Comparison of ENCODE assay signal across 21 cellular contexts in the genomic region with DNA sequence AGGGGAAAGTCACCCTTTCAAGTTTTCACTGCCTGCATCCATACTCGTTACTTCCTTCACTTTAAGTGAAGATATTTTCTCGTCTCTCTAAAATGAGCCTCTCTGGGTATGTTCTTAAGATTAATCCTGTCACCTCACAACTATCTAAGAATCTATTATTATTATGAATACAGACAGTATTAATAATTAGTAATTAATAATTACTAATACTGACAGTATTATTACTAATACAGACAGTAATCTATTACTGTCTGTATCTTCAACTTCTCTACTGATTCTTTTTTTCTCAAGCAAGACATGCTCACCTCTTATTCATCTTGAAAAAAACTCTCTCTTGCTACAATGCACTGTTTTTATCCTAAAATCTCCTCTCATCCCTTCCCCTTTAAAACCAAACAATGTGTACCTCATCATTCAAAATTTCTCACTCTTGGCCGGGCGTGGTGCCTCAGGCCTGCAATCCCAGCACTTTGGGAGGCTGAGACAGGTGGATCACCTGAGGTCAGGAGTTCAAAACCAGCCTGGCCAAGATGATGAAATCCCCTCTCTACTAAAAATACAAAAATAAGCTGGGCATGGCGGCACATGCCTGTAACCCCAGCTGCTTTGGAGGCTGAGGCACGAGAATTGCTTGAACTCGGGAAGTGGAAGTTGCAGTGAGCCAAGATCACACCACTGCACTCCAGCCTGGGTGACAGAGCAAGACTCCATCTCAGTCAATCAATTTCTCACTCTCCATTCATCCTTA. TPM values are rescaled to one million over a fixed set of nuclear protein-coding genes. Genes with fewer than 3 reads are reported as not detected.
DNase-seq lines count a peak whose midpoint lies in the region; ATAC-seq and TF ChIP-seq lines count a peak whose summit lies in the region.
"Had no signal": no experiment of that assay in that cellular context is flagged by ENCODE, and none has a peak within 500 bp of the region (broad histone marks: within the 10 kb centered on the region; RNA-seq: fewer than 3 reads in every experiment).

No MANE protein-coding gene starts in this region.

- peak overlapping the region; percentile 52; the same call in 1 of the 2 replicates for H3K9ac ChIP-seq in MM.1S (ENCODE audit: low read length)
- H3K9ac ChIP-seq in mammary epithelial cell (ENCODE audit: insufficient read depth, low read length) = no peak overlapping the region
- H3K9ac ChIP-seq in trophoblast cell (ENCODE audit: low read length) = no peak overlapping the region

- H3K27ac Mint-ChIP-seq in MCF 10A (ENCODE audit: low read depth, unreplicated experiment) = no peak overlapping the region

- intact Hi-C loops in MCF 10A (cut with micrococcal nuclease) = no loop called here
- intact Hi-C loops in breast epithelium (cut with DNase I; ENCODE audit: low total_unique reads) = no loop called here
- intact Hi-C loops in mammary epithelial cell (cut with micrococcal nuclease) = no loop called here
- intact Hi-C loops in gastrocnemius medialis (cut with DNase I; ENCODE audit: low total_unique reads) = loop anchor here (10.0 kb wide), 2 partner anchors 854 to 896 kb away; a partner anchor contains a TSS

- H3K4ac ChIP-seq in trophoblast cell (ENCODE audit: low read depth, low read length) = no peak overlapping the region

- H3K27ac ChIP-seq in breast epithelium (no peak overlapping the region), MM.1S (ENCODE audit: low read length) (peak overlapping the region; percentile 82; the same call in 1 of the 2 replicates), mammary epithelial cell (ENCODE audit: insufficient read depth, low read depth, low read length) (no peak overlapping the region), gastrocnemius medialis (peak overlapping the region; percentile 27 to 51 (median 42)), trophoblast cell (ENCODE audit: low read depth, low read length) (no peak overlapping the region)
- H3K27ac ChIP-seq: epithelial cell of prostate, lower lobe of right lung, transverse colon had no signal

- H4K8ac ChIP-seq in trophoblast cell (ENCODE audit: low read depth, low read length) = no peak overlapping the region

- dilution Hi-C loops in mammary epithelial cell (cut with HindIII; ENCODE audit: low sequenced_read_pairs) = loop anchor here (5.0 kb wide), 1 partner anchor 57 kb away; no protein-coding TSS in a partner anchor

- H4K20me1 ChIP-seq in MM.1S (ENCODE audit: insufficient read depth, low read length) (no peaks in the 10 kb centered on the region), mammary epithelial cell (ENCODE audit: insufficient read depth, low read length) (no peaks in the 10 kb centered on the region)

- in situ Hi-C loops in mammary epithelial cell (cut with MboI; ENCODE audit: low sequenced_read_pairs in 2 of 2) = no loop called here
- in situ Hi-C loops in gastrocnemius medialis (cut with MboI; ENCODE audit: low sequenced_read_pairs in 4 of 4) = no loop called here

- H3F3A ChIP-seq in MM.1S (ENCODE audit: insufficient read depth, low read length) = peaks cover 37% of the 10 kb centered on the region

- H3K9me3 Mint-ChIP-seq in MCF 10A (ENCODE audit: unreplicated experiment) = no peaks in the 10 kb centered on the region

- no peak overlapping the region for H2BK12ac ChIP-seq in trophoblast cell (ENCODE audit: low read length)

- DNase-seq in MCF 10A (ENCODE audit: unreplicated experiment) = peak; percentile 24
- no peak for DNase-seq in breast epithelium (ENCODE audit: low spot score in 2 of 2)
- no peak for DNase-seq in MM.1S
- peak; percentile 7 for DNase-seq in mammary epithelial cell
- peak; percentile 11 to 69 for DNase-seq in gastrocnemius medialis
- DNase-seq in NCI-H82 treated with DMSO at 0.1 percent for 48 hours (lab: John Stamatoyannopoulos, UW; ENCODE audit: unreplicated experiment) = no peak
- DNase-seq in trophoblast cell = no peak
- no peak for DNase-seq in NCI-H128 (lab: John Stamatoyannopoulos, UW; ENCODE audit: unreplicated experiment)
- DNase-seq: activated CD4-positive, alpha-beta T cell treated with anti-CD3 and anti-CD28 coated beads, Interleukin-2, amount 50 U/mL, for 1 hour; activated CD8-positive, alpha-beta memory T cell treated with anti-CD3 and anti-CD28 coated beads, Interleukin-2, amount 50 U/mL, for 48 hours; activated gamma-delta T cell; aorta; central memory CD4-positive, alpha-beta T cell; DMS 273 treated with DMSO at 0.1 percent for 48 hours; kidney glomerular epithelial cell; lower lobe of right lung; NCI-H1694; NCI-H526 treated with DMSO at 0.1 percent for 48 hours; stimulated activated CD8-positive, alpha-beta memory T cell treated with anti-CD3 and anti-CD28 coated beads, Interleukin-4, amount 100 ng/mL, for 48 hours; transverse colon had no signal

- H2AFZ ChIP-seq in MM.1S (ENCODE audit: low read length) (no peak overlapping the region), mammary epithelial cell (ENCODE audit: low read depth, low read length) (no peak overlapping the region), trophoblast cell (ENCODE audit: insufficient read depth, low read length, poor library complexity) (no peak overlapping the region)

- ATAC-seq in gastrocnemius medialis = peak; percentile 36 to 49
- ATAC-seq: lower lobe of right lung had no signal

- no peak overlapping the region for H4K12ac ChIP-seq in trophoblast cell (ENCODE audit: low read depth, low read length)

- H3K36me3 ChIP-seq in breast epithelium (no peaks in the 10 kb centered on the region), MM.1S (replicated peaks; ENCODE audit: insufficient read depth, low read length) (no peaks in the 10 kb centered on the region; the same call in 1 of the 2 replicates), mammary epithelial cell (ENCODE audit: insufficient read depth, low read length) (peaks cover 8% of the 10 kb centered on the region), gastrocnemius medialis (no peaks in the 10 kb centered on the region), trophoblast cell (ENCODE audit: control insufficient read depth in 1 of 2, insufficient read depth in 2 of 2, low read length in 2 of 2) (peaks cover 7% of the 10 kb centered on the region in 2 experiments)
- H3K36me3 ChIP-seq: lower lobe of right lung, transverse colon had no signal

- H3K14ac ChIP-seq in trophoblast cell (ENCODE audit: low read length) = no peak overlapping the region

- H3K4me1 Mint-ChIP-seq in MCF 10A (ENCODE audit: insufficient read depth, unreplicated experiment) = peaks cover 45% of the 10 kb centered on the region

- H3K36me3 Mint-ChIP-seq in MCF 10A (ENCODE audit: insufficient read depth, unreplicated experiment) = peaks cover 8% of the 10 kb centered on the region

- no peak overlapping the region for H3K4me3 Mint-ChIP-seq in MCF 10A (ENCODE audit: unreplicated experiment)

- BruUV-seq in MCF 10A (replicated peaks; lab: Mats Ljungman, UMichigan) (no TSS peak), mammary epithelial cell (replicated peaks; lab: Mats Ljungman, UMichigan) (no TSS peak)

- H3K79me2 ChIP-seq in MM.1S (ENCODE audit: low read length) = peaks cover 90% of the 10 kb centered on the region
- H3K79me2 ChIP-seq in mammary epithelial cell (ENCODE audit: insufficient read depth, low read length) = peaks cover 94% of the 10 kb centered on the region
- peaks cover 5% of the 10 kb centered on the region for H3K79me2 ChIP-seq in trophoblast cell (ENCODE audit: control insufficient read depth, insufficient read depth, low read length, poor library complexity)

- TF ChIP-seq CTCF in MCF 10A (IDR thresholded peaks at IDR 0.05; ENCODE audit: unreplicated experiment) = no peak
- TF ChIP-seq CTCF in breast epithelium (IDR thresholded peaks at IDR 0.05) = no peak
- TF ChIP-seq CTCF in MM.1S (IDR thresholded peaks at IDR 0.05; ENCODE audit: low read length) = no peak
- TF ChIP-seq CTCF in mammary epithelial cell (conservative IDR thresholded peaks at IDR 0.05 in 1 of 2, IDR thresholded peaks at IDR 0.05 in 1 of 2; ENCODE audit: extremely low read depth in 1 of 2, insufficient read depth in 1 of 2, low read depth in 1 of 2, low read length in 2 of 2) = no peak
- no peak for TF ChIP-seq CTCF in gastrocnemius medialis (IDR thresholded peaks at IDR 0.05 in 4 of 5, conservative IDR thresholded peaks at IDR 0.05 in 1 of 5)

- H3K4me3 ChIP-seq in breast epithelium (no peak overlapping the region), MM.1S (ENCODE audit: low read length) (peak overlapping the region; percentile 39; the same call in 1 of the 2 replicates), mammary epithelial cell (replicated peaks in 1 of 3; ENCODE audit: insufficient read depth in 1 of 3, low read depth in 2 of 3, low read length in 3 of 3) (no peak overlapping the region), gastrocnemius medialis (no peak overlapping the region), trophoblast cell (ENCODE audit: low read depth, low read length) (no peak overlapping the region)
- H3K4me3 ChIP-seq: lower lobe of right lung, transverse colon had no signal

- H2AK5ac ChIP-seq in trophoblast cell (ENCODE audit: low read length) = no peak overlapping the region

- no peak for TF ChIP-seq POLR2A in breast epithelium (IDR thresholded peaks at IDR 0.05)
- TF ChIP-seq POLR2A in gastrocnemius medialis (IDR thresholded peaks at IDR 0.05) = no peak

- H3K4me2 ChIP-seq in MM.1S (ENCODE audit: low read depth, low read length) (peak overlapping the region; percentile 83; the same call in 1 of the 2 replicates), mammary epithelial cell (ENCODE audit: insufficient read depth, low read depth, low read length) (no peak overlapping the region), trophoblast cell (ENCODE audit: low read length) (no peak overlapping the region)

- H2BK120ac ChIP-seq in trophoblast cell (ENCODE audit: insufficient read depth, low read length, poor library complexity) = no peak overlapping the region

- peaks cover 0 to 5% of the 10 kb centered on the region in 2 donors for H3K4me1 ChIP-seq in breast epithelium
- H3K4me1 ChIP-seq in MM.1S (ENCODE audit: low read length) = peaks cover 35% of the 10 kb centered on the region
- H3K4me1 ChIP-seq in mammary epithelial cell (ENCODE audit: insufficient read depth, low read length) = no peaks in the 10 kb centered on the region
- H3K4me1 ChIP-seq in gastrocnemius medialis = peaks cover 64 to 67% of the 10 kb centered on the region in 2 donors
- H3K4me1 ChIP-seq in trophoblast cell (ENCODE audit: control insufficient read depth in 1 of 2, insufficient read depth in 2 of 2, low read length in 2 of 2) = peaks cover 0 to 3% of the 10 kb centered on the region in 2 experiments

- no peak overlapping the region for H3K23ac ChIP-seq in trophoblast cell (ENCODE audit: low read length)

- H3K9me2 ChIP-seq in MM.1S (replicated peaks; ENCODE audit: insufficient read depth, low read length) = no peaks in the 10 kb centered on the region

- CTCF ChIA-PET in MCF 10A (lab: Yijun Ruan, JAX) = interaction anchor here (1.2 kb wide), 1 partner anchor 9 kb away, joined by 3 read pairs; no protein-coding TSS in a partner anchor
- CTCF ChIA-PET in mammary epithelial cell (lab: Charles Lee; ENCODE audit: low non-redundant PET) = no interaction called here

- H3K27me3 ChIP-seq in breast epithelium (no peaks in the 10 kb centered on the region), MM.1S (replicated peaks; ENCODE audit: insufficient read depth, low read length) (no peaks in the 10 kb centered on the region), mammary epithelial cell (ENCODE audit: insufficient read depth, low read length) (no peaks in the 10 kb centered on the region), gastrocnemius medialis (no peaks in the 10 kb centered on the region), trophoblast cell (ENCODE audit: insufficient read depth, low read length) (no peaks in the 10 kb centered on the region)
- H3K27me3 ChIP-seq: transverse colon had no signal

- no peaks in the 10 kb centered on the region for H3K79me1 ChIP-seq in trophoblast cell (ENCODE audit: low read length)

- POLR2A ChIA-PET in MCF 10A (lab: Yijun Ruan, JAX) = interaction anchor here (0.8 to 1.3 kb wide), 4 partner anchors 12 to 185 kb away, joined by 3 read pairs; no protein-coding TSS in a partner anchor

- H3K9me3 ChIP-seq in breast epithelium (no peaks in the 10 kb centered on the region), MM.1S (replicated peaks; ENCODE audit: insufficient read depth, low read length) (no peaks in the 10 kb centered on the region), mammary epithelial cell (replicated peaks; ENCODE audit: insufficient read depth, low read length) (no peaks in the 10 kb centered on the region), gastrocnemius medialis (no peaks in the 10 kb centered on the region), trophoblast cell (ENCODE audit: insufficient read depth, low read depth, low read length) (peaks cover 1% of the 10 kb centered on the region)
- H3K9me3 ChIP-seq: lower lobe of right lung, transverse colon had no signal

- H2BK5ac ChIP-seq in trophoblast cell (ENCODE audit: low read depth, low read length, poor library complexity) = no peak overlapping the region

- no peak overlapping the region for H4K91ac ChIP-seq in trophoblast cell (ENCODE audit: low read depth, low read length)

- WGBS in mammary epithelial cell (ENCODE audit: low coverage, missing lambda C conversion rate) = 74% methylated on average over 7 of the region's 7 CpGs
- WGBS in trophoblast cell (ENCODE audit: extremely low coverage, insufficient coverage, insufficient read length) = no CpG with 5 or more reads among the region's 7 CpGs

- H3K18ac ChIP-seq in trophoblast cell (ENCODE audit: low read length) = no peak overlapping the region

- H3K27me3 Mint-ChIP-seq in MCF 10A (ENCODE audit: insufficient read depth, unreplicated experiment) = no peaks in the 10 kb centered on the region

RNA-seq across cellular contexts. Expression of a gene that starts 7.8 kb away (rescaled TPM):
- 168 and 176 TPM in 2 replicates for total RNA-seq in MCF 10A (2022)
- 100 to 1,000 TPM in 1 of 3 donors, 10 to 100 TPM in 2; 90.6 to 103 (median 97.5) TPM for total RNA-seq in breast epithelium
- 100 to 1,000 TPM in 1 of 2 donors, 10 to 100 TPM in 1; 61.7 to 154 TPM for total RNA-seq in mammary epithelial cell
- polyA plus RNA-seq in mammary epithelial cell = 68.0 TPM
- 290 TPM for polyA minus RNA-seq in mammary epithelial cell
- total RNA-seq in gastrocnemius medialis = 100 to 1,000 TPM; 180 to 270 (median 239) TPM
- polyA plus RNA-seq in trophoblast cell (2013) = 109 and 113 TPM in 2 replicates

Comparison
In these comparisons a context has a peak if more than half of its experiments do, and no peak if none do; other contexts are left out.
1. DNase-seq: peak in MCF 10A (single experiment), mammary epithelial cell (single experiment) and gastrocnemius medialis (2 of 2); none in breast epithelium (0 of 2), MM.1S (single experiment), NCI-H82 treated with DMSO at 0.1 percent for 48 hours (single experiment), trophoblast cell (0 of 2) and NCI-H128 (single experiment).
2. H3K27ac ChIP-seq: peak in MM.1S (single experiment) and gastrocnemius medialis (4 of 4); none in breast epithelium (0 of 2), mammary epithelial cell (single experiment) and trophoblast cell (single experiment).